In genomic region chr4:83455300-83456183, GRCh38 we compare ENCODE assay signal across 8 cellular contexts. TPM values are rescaled to one million over a fixed set of nuclear protein-coding genes. Genes with fewer than 3 reads are reported as not detected.
DNase-seq lines count a peak whose midpoint lies in the region; ATAC-seq and TF ChIP-seq lines count a peak whose summit lies in the region.

Gene HELQ (minus strand): TSS chr4:83455823. CDS start chr4:83455693, 130 bp downstream.
Gene MRPS18C (plus strand): TSS chr4:83456058. CDS start chr4:83456078, 20 bp downstream.

- H3K9me3 Mint-ChIP-seq in Calu3 (ENCODE audit: low read depth, unreplicated experiment) (no peaks in the 10 kb centered on the region), memory B cell (no peaks in the 10 kb centered on the region)
- H3K9me3 Mint-ChIP-seq in effector memory CD8-positive, alpha-beta T cell: no peaks in the 10 kb centered on the region

- CTCF ChIA-PET in Calu3 (lab: Charles Lee): interaction anchor here (0.6 to 1.5 kb wide), 2 partner anchors 93 to 797 kb away, joined by 4 read pairs; no protein-coding TSS in a partner anchor

- H3K27me3 Mint-ChIP-seq in Calu3 (ENCODE audit: unreplicated experiment) (no peaks in the 10 kb centered on the region), memory B cell (no peaks in the 10 kb centered on the region)
- no peaks in the 10 kb centered on the region for H3K27me3 Mint-ChIP-seq in effector memory CD8-positive, alpha-beta T cell

- H3K27ac Mint-ChIP-seq in Calu3 (ENCODE audit: unreplicated experiment): peak within 1 kb of the TSS; percentile 98
- peak within 1 kb of the TSS; percentile 100 for H3K27ac Mint-ChIP-seq in effector memory CD8-positive, alpha-beta T cell
- peak within 1 kb of the TSS; percentile 100 for H3K27ac Mint-ChIP-seq in memory B cell

- TF ChIP-seq CTCF in Calu3 (IDR thresholded peaks at IDR 0.05; ENCODE audit: unreplicated experiment): no peak

- DNase-seq in Calu3 (peak; percentile 88), HUDEP-2 (lab: John Stamatoyannopoulos, UW; ENCODE audit: unreplicated experiment in 76 of 76) (peak; percentile 69 to 97 (median 92)), NOMO-1 treated with dmso at 0.1 percent for 144 hours (lab: John Stamatoyannopoulos, UW; ENCODE audit: unreplicated experiment) (peak; percentile 98), memory B cell (ENCODE audit: low spot score in 2 of 2) (peak; percentile 86 to 92)
- peak; percentile 63 to 87 (median 82) for DNase-seq in activated CD8-positive, alpha-beta memory T cell treated with anti-CD3 and anti-CD28 coated beads for 48 hours (ENCODE audit: low read depth in 2 of 3, low spot score in 2 of 3)
- DNase-seq in effector memory CD8-positive, alpha-beta T cell: peak; percentile 91 to 94 (median 92)
- DNase-seq in stimulated activated CD8-positive, alpha-beta memory T cell treated with anti-CD3 and anti-CD28 coated beads, Interleukin-12 subunit alpha, Interleukin-12 subunit beta, amount 100 ng/mL, for 24 hours (ENCODE audit: extremely low read depth): peak; percentile 88

- H3K4me3 Mint-ChIP-seq in Calu3 (ENCODE audit: low read depth, unreplicated experiment) (peak within 1 kb of the TSS; percentile 93), memory B cell (peak within 1 kb of the TSS; percentile 94)
- peak within 1 kb of the TSS; percentile 99 to 100 for H3K4me3 Mint-ChIP-seq in effector memory CD8-positive, alpha-beta T cell

- TSS peak; percentile 62 for BruUV-seq in Calu3 (replicated peaks; lab: Mats Ljungman, UMichigan)

- peak; percentile 95 for ATAC-seq in GM21381 (IDR thresholded peaks at IDR 0.05; ENCODE audit: unreplicated experiment)
- peak; percentile 84 for ATAC-seq in effector memory CD8-positive, alpha-beta T cell (replicated peaks)
- ATAC-seq in memory B cell (ENCODE audit: low read depth): peak; percentile 87

- H3K36me3 Mint-ChIP-seq in Calu3 (ENCODE audit: insufficient read depth, unreplicated experiment) (peaks cover 20% of the 10 kb centered on the region), memory B cell (peaks cover 22% of the 10 kb centered on the region)
- peaks cover 62% of the 10 kb centered on the region for H3K36me3 Mint-ChIP-seq in effector memory CD8-positive, alpha-beta T cell (ENCODE audit: insufficient read depth)

- intact Hi-C loops in Calu3 (cut with micrococcal nuclease; ENCODE audit: unreplicated experiment): no loop called here

- H3K4me1 Mint-ChIP-seq in Calu3 (ENCODE audit: low read depth, unreplicated experiment) (no peaks in the 10 kb centered on the region), memory B cell (peaks cover 19% of the 10 kb centered on the region)
- H3K4me1 Mint-ChIP-seq in effector memory CD8-positive, alpha-beta T cell (ENCODE audit: low read depth in 2 of 2): peaks cover 19 to 32% of the 10 kb centered on the region in 2 donors

RNA-seq across cellular contexts. Expression of gene HELQ, which starts in this region (rescaled TPM):
- total RNA-seq in Calu3 (2022): 7.8 and 8.2 TPM in 2 replicates

RNA-seq across cellular contexts. Expression of gene MRPS18C, which starts in this region (rescaled TPM):
- total RNA-seq in Calu3 (2022): 39.0 and 47.9 TPM in 2 replicates

Comparison
In these comparisons a context has a peak if more than half of its experiments do, and no peak if none do; other contexts are left out.
1. Peak in every context shown above with its lines: DNase-seq and ATAC-seq.